In genomic region chr17:31510273-31511175, GRCh38 we compare ENCODE assay signal across 11 cellular contexts.
DNase-seq lines count a peak whose midpoint lies in the region; ATAC-seq and TF ChIP-seq lines count a peak whose summit lies in the region.
"Had no signal": no experiment of that assay in that cellular context is flagged by ENCODE, and none has a peak within 500 bp of the region (broad histone marks: within the 10 kb centered on the region; RNA-seq: fewer than 3 reads in every experiment).

No MANE protein-coding gene starts in this region.

- peaks cover 0 to 1% of the 10 kb centered on the region in 2 donors for H3K4me1 ChIP-seq in neuronal stem cell (ENCODE audit: control insufficient read depth in 2 of 2, insufficient read depth in 1 of 2, low read depth in 1 of 2, low read length in 2 of 2)
- H3K4me1 ChIP-seq: breast epithelium had no signal

- WGBS in neuronal stem cell (ENCODE audit: extremely low coverage in 2 of 2, insufficient read length in 2 of 2, insufficient replicate concordance in 1 of 2), 2 donors: no CpG with 5 or more reads among the region's 14 CpGs

- H3K4me3 ChIP-seq in MG63 (no peak overlapping the region), coronary artery (peak overlapping the region; percentile 1), neuronal stem cell (ENCODE audit: low read length in 2 of 2) (no peak overlapping the region)
- H3K4me3 ChIP-seq: breast epithelium had no signal

- no peak overlapping the region for H2BK15ac ChIP-seq in neuronal stem cell (ENCODE audit: low read length)

- peak overlapping the region; percentile 42 for H3K18ac ChIP-seq in neuronal stem cell (ENCODE audit: low read length)

- peaks cover 0 to 4% (median 0%) of the 10 kb centered on the region in 7 donors for H3K9me3 Mint-ChIP-seq in CD14-positive monocyte
- H3K9me3 Mint-ChIP-seq: neural crest cell had no signal

- H3K36me3 ChIP-seq in MG63 (no peaks in the 10 kb centered on the region), neuronal stem cell (replicated peaks in 1 of 2; ENCODE audit: control insufficient read depth in 2 of 2, insufficient read depth in 2 of 2, low read length in 2 of 2) (no peaks in the 10 kb centered on the region)
- H3K36me3 ChIP-seq: breast epithelium had no signal

- no peak overlapping the region for H2AK5ac ChIP-seq in neuronal stem cell (ENCODE audit: low read depth, low read length)

- no peak overlapping the region for H2BK12ac ChIP-seq in neuronal stem cell (ENCODE audit: low read length)

- H3K4ac ChIP-seq in neuronal stem cell (ENCODE audit: low read length): no peak overlapping the region

- peaks cover 5% of the 10 kb centered on the region for H3K79me1 ChIP-seq in neuronal stem cell (ENCODE audit: low read depth, low read length)

- no peak overlapping the region for H2BK120ac ChIP-seq in neuronal stem cell (ENCODE audit: low read depth, low read length)

- H2AFZ ChIP-seq in neuronal stem cell (ENCODE audit: low read length): no peak overlapping the region

- H3K9ac ChIP-seq in neuronal stem cell (ENCODE audit: low read depth, low read length, poor library complexity): no peak overlapping the region

- H3K27me3 Mint-ChIP-seq in CD14-positive monocyte (ENCODE audit: low read depth in 3 of 3): peaks cover 0 to 2% (median 0%) of the 10 kb centered on the region in 3 donors

- peak overlapping the region in 1 of 7 donors; percentile 45 for H3K27ac Mint-ChIP-seq in CD14-positive monocyte

- intact Hi-C loops in CD14-positive monocyte (cut with micrococcal nuclease): no loop called here

- TF ChIP-seq CTCF in CD14-positive monocyte (IDR thresholded peaks at IDR 0.05): no peak
- no peak for TF ChIP-seq CTCF in coronary artery (IDR thresholded peaks at IDR 0.05)

- no peak overlapping the region for H3K14ac ChIP-seq in neuronal stem cell (ENCODE audit: low read length)

- ATAC-seq in GM18861 (IDR thresholded peaks at IDR 0.05; ENCODE audit: unreplicated experiment): no peak

- H4K91ac ChIP-seq in neuronal stem cell (ENCODE audit: low read depth, low read length, poor library complexity): no peak overlapping the region

- H3K27me3 ChIP-seq in MG63 (no peaks in the 10 kb centered on the region), neuronal stem cell (ENCODE audit: control insufficient read depth in 3 of 3, insufficient read depth in 3 of 3, low read depth in 1 of 3, low read length in 3 of 3) (peaks cover 0 to 3% (median 0%) of the 10 kb centered on the region in 3 experiments)

- H3K23ac ChIP-seq in neuronal stem cell (ENCODE audit: low read depth, low read length, poor library complexity): peak overlapping the region; percentile 3

- peak overlapping the region; percentile 20 to 35 for H3K4me3 Mint-ChIP-seq in CD14-positive monocyte
- H3K4me3 Mint-ChIP-seq: neural crest cell had no signal

- no peak overlapping the region for H3K4me2 ChIP-seq in neuronal stem cell (ENCODE audit: insufficient read depth, low read length, poor library complexity, severe bottlenecking)

- DNase-seq in CD14-positive monocyte (ENCODE audit: low spot score) (no peak), MG63 (peak; percentile 85), coronary artery (ENCODE audit: low spot score) (no peak), neuronal stem cell (ENCODE audit: low spot score) (no peak), NCI-H748 (lab: John Stamatoyannopoulos, UW; ENCODE audit: unreplicated experiment) (no peak), 8988T (no peak), NCI-H510A treated with DMSO at 0.1 percent for 48 hours (lab: John Stamatoyannopoulos, UW) (no peak)
- DNase-seq: KBM-7 had no signal

- H3K4me1 Mint-ChIP-seq in CD14-positive monocyte: peaks cover 31% of the 10 kb centered on the region
- H3K4me1 Mint-ChIP-seq: neural crest cell had no signal

- no peak overlapping the region for H4K8ac ChIP-seq in neuronal stem cell (ENCODE audit: low read depth, low read length)

- H3K9me3 ChIP-seq in MG63 (no peaks in the 10 kb centered on the region), neuronal stem cell (replicated peaks in 1 of 2; ENCODE audit: control insufficient read depth in 2 of 2, insufficient read depth in 1 of 2, low read depth in 1 of 2, low read length in 2 of 2) (no peaks in the 10 kb centered on the region)
- H3K9me3 ChIP-seq: breast epithelium had no signal

- peak overlapping the region; percentile 16 for H3K27ac ChIP-seq in coronary artery
- no peak overlapping the region for H3K27ac ChIP-seq in neuronal stem cell (replicated peaks; ENCODE audit: low read length)
- H3K27ac ChIP-seq: breast epithelium had no signal

- no peak overlapping the region for H2BK5ac ChIP-seq in neuronal stem cell (ENCODE audit: low read length)

- H3K36me3 Mint-ChIP-seq in CD14-positive monocyte: peaks cover 0 to 15% of the 10 kb centered on the region in 2 donors
